8 cellular contexts compared by ENCODE assay signal in the genomic region with DNA sequence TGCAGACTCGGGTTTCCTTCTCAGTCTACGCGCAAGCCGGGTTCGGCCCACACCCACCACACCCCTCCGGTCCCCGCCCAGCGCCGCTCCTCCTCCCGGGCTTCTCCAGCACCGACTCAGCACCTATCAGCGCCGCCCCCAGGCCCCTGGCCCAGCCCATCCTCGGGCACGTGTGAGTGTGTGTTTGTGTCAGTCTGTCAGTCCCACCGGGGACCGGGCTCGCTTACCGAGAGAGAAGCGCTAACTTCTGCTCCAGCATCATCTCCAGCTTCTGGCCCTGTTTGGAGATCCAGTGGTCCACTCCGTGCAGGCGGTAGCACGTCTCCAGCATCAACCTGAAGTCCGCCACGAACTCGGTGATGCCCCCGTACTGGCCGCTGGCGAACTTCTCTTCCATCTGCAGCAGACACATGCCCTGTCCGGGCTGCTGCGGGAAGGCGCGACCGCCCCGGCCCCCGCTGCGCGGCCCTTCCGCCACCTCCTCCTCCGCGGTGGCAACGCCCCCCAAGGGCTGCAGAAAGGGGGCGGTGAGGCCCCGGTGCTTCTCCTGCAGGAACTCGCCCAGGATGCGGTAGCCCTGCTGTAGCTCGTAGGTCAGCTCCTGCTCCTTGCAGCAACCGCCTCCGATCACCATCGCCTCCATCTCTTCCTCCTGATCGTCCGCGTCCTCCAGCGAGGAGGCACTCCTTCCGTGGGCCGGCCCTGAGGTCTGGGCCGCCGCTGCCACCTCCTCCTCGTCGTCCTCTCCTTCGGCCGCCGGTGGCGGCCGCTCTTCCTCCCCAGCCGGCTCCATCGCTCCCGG. TPM values are rescaled to one million over a fixed set of nuclear protein-coding genes. Genes with fewer than 3 reads are reported as not detected.
DNase-seq lines count a peak whose midpoint lies in the region; ATAC-seq, FAIRE-seq and TF ChIP-seq lines count a peak whose summit lies in the region.

No MANE protein-coding gene starts in this region.

- intact Hi-C loops in kidney (cut with DNase I) = no loop called here

- FAIRE-seq in kidney (lab: Jason Lieb, UNC) = no peak

- H3K36me3 ChIP-seq in kidney (ENCODE audit: control insufficient read depth in 1 of 2, insufficient read depth in 2 of 2, low read length in 2 of 2) = peaks cover 0 to 6% of the 10 kb centered on the region in 2 donors

- no peak for TF ChIP-seq CTCF in kidney (IDR thresholded peaks at IDR 0.05; ENCODE audit: borderline replicate concordance, extremely low read depth, insufficient read depth)

- peak overlapping the region; percentile 92 for H3K27ac ChIP-seq in kidney (ENCODE audit: low read depth in 2 of 2, low read length in 2 of 2)

- H3K9me3 ChIP-seq in kidney (ENCODE audit: control insufficient read depth in 1 of 2, low read length in 2 of 2) = no peaks in the 10 kb centered on the region

- H3K4me3 ChIP-seq in kidney (ENCODE audit: low read length in 2 of 2) = peak overlapping the region; percentile 85 to 93

- ATAC-seq in GM19023 (IDR thresholded peaks at IDR 0.05; ENCODE audit: unreplicated experiment) (peak; percentile 66), HG03196 (IDR thresholded peaks at IDR 0.05; ENCODE audit: unreplicated experiment) (peak; percentile 65)

- DNase-seq in AG08395 (ENCODE audit: low spot score) (peak; percentile 66), NCI-H345 treated with DMSO at 0.1 percent for 48 hours (lab: John Stamatoyannopoulos, UW; ENCODE audit: unreplicated experiment) (peak; percentile 80), kidney (peak; percentile 97)
- peak; percentile 87 for DNase-seq in activated CD4-positive, CD25-positive, alpha-beta regulatory T cell treated with anti-CD3 and anti-CD28 coated beads, Interleukin-2, amount 50 U/mL, for 16 hours (ENCODE audit: low read depth, low spot score)
- DNase-seq in central memory CD4-positive, alpha-beta T cell = peak; percentile 92
- peak; percentile 92 to 95 (median 92) for DNase-seq in stimulated activated CD4-positive, alpha-beta T cell treated with anti-CD3 and anti-CD28 coated beads, Interleukin-12 subunit alpha, Interleukin-12 subunit beta, amount 100 ng/mL, for 48 hours (ENCODE audit: low read depth in 2 of 3, low spot score in 1 of 3)

- peaks cover 4 to 5% of the 10 kb centered on the region in 2 donors for H3K4me1 ChIP-seq in kidney (ENCODE audit: control insufficient read depth in 1 of 2, insufficient read depth in 1 of 2, low read depth in 1 of 2, low read length in 2 of 2)

- peak overlapping the region; percentile 58 to 61 for H3K9ac ChIP-seq in kidney (ENCODE audit: low read length in 2 of 2)

RNA-seq across cellular contexts. Expression of a gene that starts 8.3 kb away (rescaled TPM):
- 19.5 TPM for total RNA-seq in kidney
- polyA plus RNA-seq in kidney (ENCODE audit: insufficient read depth, low read depth, low replicate concordance) = 9.5 TPM

Comparison
In these comparisons a context has a peak if more than half of its experiments do, and no peak if none do; other contexts are left out.
1. Peak in every context shown above with its lines: DNase-seq, ATAC-seq, H3K4me3 ChIP-seq and H3K27ac ChIP-seq.